ENCODE assay signal across 11 cellular contexts in genomic region chr22:43126506-43127165, GRCh38. TPM values are rescaled to one million over a fixed set of nuclear protein-coding genes. Genes with fewer than 3 reads are reported as not detected.
A peak's percentile ranks its signal among the peaks of the same experiment; 100 is the strongest.
DNase-seq lines count a peak whose midpoint lies in the region; ATAC-seq and TF ChIP-seq lines count a peak whose summit lies in the region.
"Had no signal": no experiment of that assay in that cellular context is flagged by ENCODE, and none has a peak within 500 bp of the region (broad histone marks: within the 10 kb centered on the region; RNA-seq: fewer than 3 reads in every experiment).

No MANE protein-coding gene starts in this region.

- no peaks in the 10 kb centered on the region for H3K27me3 ChIP-seq in body of pancreas
- H3K27me3 ChIP-seq: heart left ventricle had no signal

- intact Hi-C loops in body of pancreas (cut with DNase I): no loop called here

- TF ChIP-seq POLR2A in body of pancreas (IDR thresholded peaks at IDR 0.05): peak in 1 of 3 donors; percentile 28

- H3K4me1 ChIP-seq in body of pancreas: peaks cover 22% of the 10 kb centered on the region

- H3K36me3 ChIP-seq in body of pancreas (replicated peaks in 1 of 2; ENCODE audit: insufficient read depth in 1 of 2, low read depth in 2 of 2): peaks cover 3% of the 10 kb centered on the region in 2 donors

- peak; percentile 77 for ATAC-seq in body of pancreas
- ATAC-seq in HG02571 (IDR thresholded peaks at IDR 0.05; ENCODE audit: unreplicated experiment): no peak
- no peak for ATAC-seq in GM19395 (IDR thresholded peaks at IDR 0.05; ENCODE audit: unreplicated experiment)

- TF ChIP-seq CTCF in AG09309 (IDR thresholded peaks at IDR 0.05; ENCODE audit: control insufficient read depth, insufficient read depth, low read depth, low read length, missing control alignments): no peak
- TF ChIP-seq CTCF in body of pancreas (IDR thresholded peaks at IDR 0.05): no peak

- no peak overlapping the region for H3K4me3 ChIP-seq in AG09309 (ENCODE audit: control insufficient read depth, low read depth, low read length)
- H3K4me3 ChIP-seq in body of pancreas: no peak overlapping the region
- H3K4me3 ChIP-seq: heart left ventricle had no signal

- 57 to 69% methylated on average over 3 to 4 of the region's 5 CpGs for WGBS in body of pancreas, 2 donors

- H3K9me3 ChIP-seq in body of pancreas: no peaks in the 10 kb centered on the region
- H3K9me3 ChIP-seq: heart left ventricle had no signal

- DNase-seq in AG09309 (ENCODE audit: low read depth) (peak; percentile 11), HuH-7 (ENCODE audit: low spot score) (peak; percentile 86), body of pancreas (peak in 3 of 4 donors; percentile 26 to 58 (median 43)), left kidney (ENCODE audit: low read depth, low spot score) (peak; percentile 57), NCI-H187 (lab: John Stamatoyannopoulos, UW) (no peak), NCI-H2196 treated with DMSO at 0.1 percent for 48 hours (lab: John Stamatoyannopoulos, UW; ENCODE audit: unreplicated experiment) (no peak)
- DNase-seq: heart left ventricle; KG1; stimulated activated naive CD4-positive, alpha-beta T cell had no signal

- H3K27ac ChIP-seq in body of pancreas: peak overlapping the region in 2 of 4 donors; percentile 31 to 61
- H3K27ac ChIP-seq: heart left ventricle had no signal

RNA-seq across cellular contexts. Expression of gene BIK, which starts 16.1 kb away (rescaled TPM):
- total RNA-seq in body of pancreas: 10 to 100 TPM in 1 of 2 donors, 1 to 10 TPM in 1; 1.6 to 11.5 TPM

RNA-seq across cellular contexts. Expression of gene MCAT, which starts 16.6 kb away (rescaled TPM):
- total RNA-seq in body of pancreas: 10 to 100 TPM; 28.8 to 50.8 TPM

RNA-seq across cellular contexts. Expression of gene TSPO, which starts 24.7 kb away (rescaled TPM):
- 100 to 1,000 TPM; 113 to 225 TPM for total RNA-seq in body of pancreas

RNA-seq across cellular contexts. Expression of gene TTLL1, which starts 37.4 kb away (rescaled TPM):
- 1 to 10 TPM; 2.0 to 7.0 TPM for total RNA-seq in body of pancreas

Comparison
In these comparisons a context has a peak if more than half of its experiments do, and no peak if none do; other contexts are left out.
1. DNase-seq: peak in AG09309 (single experiment), HuH-7 (single experiment), body of pancreas (3 of 4) and left kidney (single experiment); none in NCI-H187 (0 of 2) and NCI-H2196 treated with DMSO at 0.1 percent for 48 hours (single experiment).